1 cellular context compared by ENCODE assay signal in the genomic region with DNA sequence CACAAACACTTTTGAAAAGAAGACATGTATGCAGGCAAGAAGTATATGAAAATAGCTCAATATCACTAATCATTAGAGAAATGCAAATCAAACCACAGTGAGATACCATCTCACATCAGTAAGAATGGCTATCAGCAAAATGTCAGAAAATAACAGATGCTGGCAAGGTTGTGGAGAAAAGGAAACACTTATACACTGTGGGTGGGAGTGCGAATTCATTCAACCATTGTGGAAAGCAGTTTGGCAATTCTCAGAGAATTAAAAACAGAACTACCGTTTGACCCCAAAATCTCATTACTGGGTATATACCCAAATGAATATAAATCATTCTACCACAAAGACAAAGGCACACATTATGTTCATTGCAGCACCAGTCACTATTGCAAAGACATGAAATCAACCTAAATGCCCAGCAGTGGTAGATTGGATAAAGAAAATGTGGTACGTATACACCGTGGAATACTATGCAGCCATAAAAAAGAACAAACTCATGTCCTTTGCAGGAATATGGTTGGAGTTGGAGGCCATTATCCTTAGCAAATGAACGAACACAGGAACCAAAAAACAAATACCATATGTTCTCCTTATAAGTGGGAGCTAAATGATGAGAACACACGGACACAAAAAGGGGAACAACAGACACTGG.
TF ChIP-seq lines count a peak whose summit lies in the region.

No MANE protein-coding gene starts in this region.

TF ChIP-seq in GM12878, 131 proteins besides CTCF, POLR2A, EP300 and RAD21 (continued from another document and continues in another):
- TF ChIP-seq, protein P1, sequence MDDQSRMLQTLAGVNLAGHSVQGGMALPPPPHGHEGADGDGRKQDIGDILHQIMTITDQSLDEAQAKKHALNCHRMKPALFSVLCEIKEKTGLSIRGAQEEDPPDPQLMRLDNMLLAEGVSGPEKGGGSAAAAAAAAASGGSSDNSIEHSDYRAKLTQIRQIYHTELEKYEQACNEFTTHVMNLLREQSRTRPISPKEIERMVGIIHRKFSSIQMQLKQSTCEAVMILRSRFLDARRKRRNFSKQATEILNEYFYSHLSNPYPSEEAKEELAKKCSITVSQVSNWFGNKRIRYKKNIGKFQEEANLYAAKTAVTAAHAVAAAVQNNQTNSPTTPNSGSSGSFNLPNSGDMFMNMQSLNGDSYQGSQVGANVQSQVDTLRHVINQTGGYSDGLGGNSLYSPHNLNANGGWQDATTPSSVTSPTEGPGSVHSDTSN (IDR thresholded peaks at IDR 0.05; ENCODE audit: insufficient replicate concordance, low read depth, low read length), result no peak
- TF ChIP-seq CHD2 (IDR thresholded peaks at IDR 0.05; ENCODE audit: borderline replicate concordance, low read depth, low read length) (no peak; the same call in 1 of the 2 replicates), ASH2L (IDR thresholded peaks at IDR 0.05; ENCODE audit: borderline replicate concordance, low read depth) (no peak), ZSCAN29 (IDR thresholded peaks at IDR 0.05) (no peak), MEF2B (IDR thresholded peaks at IDR 0.05; ENCODE audit: partially characterized antibody, poor library complexity, severe bottlenecking) (peak; percentile 79), SIX5 (IDR thresholded peaks at IDR 0.05; ENCODE audit: low read depth, low read length, severe bottlenecking) (no peak), SPI1 (IDR thresholded peaks at IDR 0.05; ENCODE audit: borderline replicate concordance, insufficient read depth, low read depth, low read length) (no peak), MTA3 (IDR thresholded peaks at IDR 0.05; ENCODE audit: borderline replicate concordance, low read length) (no peak), BMI1 (IDR thresholded peaks at IDR 0.05; ENCODE audit: borderline replicate concordance) (0 out of 2 replicates have a peak, but pooled peaks have one; percentile 20), TARDBP (IDR thresholded peaks at IDR 0.05; ENCODE audit: borderline replicate concordance) (no peak), ZNF384 (IDR thresholded peaks at IDR 0.05; ENCODE audit: borderline replicate concordance, low read depth, low read length) (no peak), CBX5 (IDR thresholded peaks at IDR 0.05; ENCODE audit: low read depth) (no peak), FOXK2 (IDR thresholded peaks at IDR 0.05) (no peak), CBFB (IDR thresholded peaks at IDR 0.05; ENCODE audit: low read depth) (no peak), ZNF207 (IDR thresholded peaks at IDR 0.05; ENCODE audit: borderline replicate concordance) (0 out of 2 replicates have a peak, but pooled peaks have one; percentile 10)
- TF ChIP-seq, protein P2, sequence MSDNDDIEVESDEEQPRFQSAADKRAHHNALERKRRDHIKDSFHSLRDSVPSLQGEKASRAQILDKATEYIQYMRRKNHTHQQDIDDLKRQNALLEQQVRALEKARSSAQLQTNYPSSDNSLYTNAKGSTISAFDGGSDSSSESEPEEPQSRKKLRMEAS (IDR thresholded peaks at IDR 0.05; ENCODE audit: low read depth, low read length), result no peak
- TF ChIP-seq, protein P3, sequence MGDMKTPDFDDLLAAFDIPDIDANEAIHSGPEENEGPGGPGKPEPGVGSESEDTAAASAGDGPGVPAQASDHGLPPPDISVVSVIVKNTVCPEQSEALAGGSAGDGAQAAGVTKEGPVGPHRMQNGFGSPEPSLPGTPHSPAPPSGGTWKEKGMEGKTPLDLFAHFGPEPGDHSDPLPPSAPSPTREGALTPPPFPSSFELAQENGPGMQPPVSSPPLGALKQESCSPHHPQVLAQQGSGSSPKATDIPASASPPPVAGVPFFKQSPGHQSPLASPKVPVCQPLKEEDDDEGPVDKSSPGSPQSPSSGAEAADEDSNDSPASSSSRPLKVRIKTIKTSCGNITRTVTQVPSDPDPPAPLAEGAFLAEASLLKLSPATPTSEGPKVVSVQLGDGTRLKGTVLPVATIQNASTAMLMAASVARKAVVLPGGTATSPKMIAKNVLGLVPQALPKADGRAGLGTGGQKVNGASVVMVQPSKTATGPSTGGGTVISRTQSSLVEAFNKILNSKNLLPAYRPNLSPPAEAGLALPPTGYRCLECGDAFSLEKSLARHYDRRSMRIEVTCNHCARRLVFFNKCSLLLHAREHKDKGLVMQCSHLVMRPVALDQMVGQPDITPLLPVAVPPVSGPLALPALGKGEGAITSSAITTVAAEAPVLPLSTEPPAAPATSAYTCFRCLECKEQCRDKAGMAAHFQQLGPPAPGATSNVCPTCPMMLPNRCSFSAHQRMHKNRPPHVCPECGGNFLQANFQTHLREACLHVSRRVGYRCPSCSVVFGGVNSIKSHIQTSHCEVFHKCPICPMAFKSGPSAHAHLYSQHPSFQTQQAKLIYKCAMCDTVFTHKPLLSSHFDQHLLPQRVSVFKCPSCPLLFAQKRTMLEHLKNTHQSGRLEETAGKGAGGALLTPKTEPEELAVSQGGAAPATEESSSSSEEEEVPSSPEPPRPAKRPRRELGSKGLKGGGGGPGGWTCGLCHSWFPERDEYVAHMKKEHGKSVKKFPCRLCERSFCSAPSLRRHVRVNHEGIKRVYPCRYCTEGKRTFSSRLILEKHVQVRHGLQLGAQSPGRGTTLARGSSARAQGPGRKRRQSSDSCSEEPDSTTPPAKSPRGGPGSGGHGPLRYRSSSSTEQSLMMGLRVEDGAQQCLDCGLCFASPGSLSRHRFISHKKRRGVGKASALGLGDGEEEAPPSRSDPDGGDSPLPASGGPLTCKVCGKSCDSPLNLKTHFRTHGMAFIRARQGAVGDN (IDR thresholded peaks at IDR 0.05), result no peak
- TF ChIP-seq, protein P4, sequence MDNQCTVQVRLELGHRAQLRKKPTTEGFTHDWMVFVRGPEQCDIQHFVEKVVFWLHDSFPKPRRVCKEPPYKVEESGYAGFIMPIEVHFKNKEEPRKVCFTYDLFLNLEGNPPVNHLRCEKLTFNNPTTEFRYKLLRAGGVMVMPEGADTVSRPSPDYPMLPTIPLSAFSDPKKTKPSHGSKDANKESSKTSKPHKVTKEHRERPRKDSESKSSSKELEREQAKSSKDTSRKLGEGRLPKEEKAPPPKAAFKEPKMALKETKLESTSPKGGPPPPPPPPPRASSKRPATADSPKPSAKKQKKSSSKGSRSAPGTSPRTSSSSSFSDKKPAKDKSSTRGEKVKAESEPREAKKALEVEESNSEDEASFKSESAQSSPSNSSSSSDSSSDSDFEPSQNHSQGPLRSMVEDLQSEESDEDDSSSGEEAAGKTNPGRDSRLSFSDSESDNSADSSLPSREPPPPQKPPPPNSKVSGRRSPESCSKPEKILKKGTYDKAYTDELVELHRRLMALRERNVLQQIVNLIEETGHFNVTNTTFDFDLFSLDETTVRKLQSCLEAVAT (IDR thresholded peaks at IDR 0.05), result peak; percentile 60
- TF ChIP-seq, protein P5, sequence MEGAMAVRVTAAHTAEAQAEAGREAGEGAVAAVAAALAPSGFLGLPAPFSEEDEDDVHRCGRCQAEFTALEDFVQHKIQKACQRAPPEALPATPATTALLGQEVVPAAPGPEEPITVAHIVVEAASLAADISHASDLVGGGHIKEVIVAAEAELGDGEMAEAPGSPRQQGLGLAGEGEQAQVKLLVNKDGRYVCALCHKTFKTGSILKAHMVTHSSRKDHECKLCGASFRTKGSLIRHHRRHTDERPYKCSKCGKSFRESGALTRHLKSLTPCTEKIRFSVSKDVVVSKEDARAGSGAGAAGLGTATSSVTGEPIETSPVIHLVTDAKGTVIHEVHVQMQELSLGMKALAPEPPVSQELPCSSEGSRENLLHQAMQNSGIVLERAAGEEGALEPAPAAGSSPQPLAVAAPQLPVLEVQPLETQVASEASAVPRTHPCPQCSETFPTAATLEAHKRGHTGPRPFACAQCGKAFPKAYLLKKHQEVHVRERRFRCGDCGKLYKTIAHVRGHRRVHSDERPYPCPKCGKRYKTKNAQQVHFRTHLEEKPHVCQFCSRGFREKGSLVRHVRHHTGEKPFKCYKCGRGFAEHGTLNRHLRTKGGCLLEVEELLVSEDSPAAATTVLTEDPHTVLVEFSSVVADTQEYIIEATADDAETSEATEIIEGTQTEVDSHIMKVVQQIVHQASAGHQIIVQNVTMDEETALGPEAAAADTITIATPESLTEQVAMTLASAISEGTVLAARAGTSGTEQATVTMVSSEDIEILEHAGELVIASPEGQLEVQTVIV (IDR thresholded peaks at IDR 0.05; ENCODE audit: borderline replicate concordance, partially characterized antibody), result no peak
- TF ChIP-seq, protein P6, sequence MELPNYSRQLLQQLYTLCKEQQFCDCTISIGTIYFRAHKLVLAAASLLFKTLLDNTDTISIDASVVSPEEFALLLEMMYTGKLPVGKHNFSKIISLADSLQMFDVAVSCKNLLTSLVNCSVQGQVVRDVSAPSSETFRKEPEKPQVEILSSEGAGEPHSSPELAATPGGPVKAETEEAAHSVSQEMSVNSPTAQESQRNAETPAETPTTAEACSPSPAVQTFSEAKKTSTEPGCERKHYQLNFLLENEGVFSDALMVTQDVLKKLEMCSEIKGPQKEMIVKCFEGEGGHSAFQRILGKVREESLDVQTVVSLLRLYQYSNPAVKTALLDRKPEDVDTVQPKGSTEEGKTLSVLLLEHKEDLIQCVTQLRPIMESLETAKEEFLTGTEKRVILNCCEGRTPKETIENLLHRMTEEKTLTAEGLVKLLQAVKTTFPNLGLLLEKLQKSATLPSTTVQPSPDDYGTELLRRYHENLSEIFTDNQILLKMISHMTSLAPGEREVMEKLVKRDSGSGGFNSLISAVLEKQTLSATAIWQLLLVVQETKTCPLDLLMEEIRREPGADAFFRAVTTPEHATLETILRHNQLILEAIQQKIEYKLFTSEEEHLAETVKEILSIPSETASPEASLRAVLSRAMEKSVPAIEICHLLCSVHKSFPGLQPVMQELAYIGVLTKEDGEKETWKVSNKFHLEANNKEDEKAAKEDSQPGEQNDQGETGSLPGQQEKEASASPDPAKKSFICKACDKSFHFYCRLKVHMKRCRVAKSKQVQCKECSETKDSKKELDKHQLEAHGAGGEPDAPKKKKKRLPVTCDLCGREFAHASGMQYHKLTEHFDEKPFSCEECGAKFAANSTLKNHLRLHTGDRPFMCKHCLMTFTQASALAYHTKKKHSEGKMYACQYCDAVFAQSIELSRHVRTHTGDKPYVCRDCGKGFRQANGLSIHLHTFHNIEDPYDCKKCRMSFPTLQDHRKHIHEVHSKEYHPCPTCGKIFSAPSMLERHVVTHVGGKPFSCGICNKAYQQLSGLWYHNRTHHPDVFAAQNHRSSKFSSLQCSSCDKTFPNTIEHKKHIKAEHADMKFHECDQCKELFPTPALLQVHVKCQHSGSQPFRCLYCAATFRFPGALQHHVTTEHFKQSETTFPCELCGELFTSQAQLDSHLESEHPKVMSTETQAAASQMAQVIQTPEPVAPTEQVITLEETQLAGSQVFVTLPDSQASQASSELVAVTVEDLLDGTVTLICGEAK (IDR thresholded peaks at IDR 0.05; ENCODE audit: borderline replicate concordance), result no peak
- TF ChIP-seq, protein P7, sequence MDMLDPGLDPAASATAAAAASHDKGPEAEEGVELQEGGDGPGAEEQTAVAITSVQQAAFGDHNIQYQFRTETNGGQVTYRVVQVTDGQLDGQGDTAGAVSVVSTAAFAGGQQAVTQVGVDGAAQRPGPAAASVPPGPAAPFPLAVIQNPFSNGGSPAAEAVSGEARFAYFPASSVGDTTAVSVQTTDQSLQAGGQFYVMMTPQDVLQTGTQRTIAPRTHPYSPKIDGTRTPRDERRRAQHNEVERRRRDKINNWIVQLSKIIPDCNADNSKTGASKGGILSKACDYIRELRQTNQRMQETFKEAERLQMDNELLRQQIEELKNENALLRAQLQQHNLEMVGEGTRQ (IDR thresholded peaks at IDR 0.05; ENCODE audit: borderline replicate concordance, low read depth, low read length), result no peak
- TF ChIP-seq, protein P8, sequence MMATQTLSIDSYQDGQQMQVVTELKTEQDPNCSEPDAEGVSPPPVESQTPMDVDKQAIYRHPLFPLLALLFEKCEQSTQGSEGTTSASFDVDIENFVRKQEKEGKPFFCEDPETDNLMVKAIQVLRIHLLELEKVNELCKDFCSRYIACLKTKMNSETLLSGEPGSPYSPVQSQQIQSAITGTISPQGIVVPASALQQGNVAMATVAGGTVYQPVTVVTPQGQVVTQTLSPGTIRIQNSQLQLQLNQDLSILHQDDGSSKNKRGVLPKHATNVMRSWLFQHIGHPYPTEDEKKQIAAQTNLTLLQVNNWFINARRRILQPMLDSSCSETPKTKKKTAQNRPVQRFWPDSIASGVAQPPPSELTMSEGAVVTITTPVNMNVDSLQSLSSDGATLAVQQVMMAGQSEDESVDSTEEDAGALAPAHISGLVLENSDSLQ (IDR thresholded peaks at IDR 0.05), result no peak
- TF ChIP-seq, protein P9, sequence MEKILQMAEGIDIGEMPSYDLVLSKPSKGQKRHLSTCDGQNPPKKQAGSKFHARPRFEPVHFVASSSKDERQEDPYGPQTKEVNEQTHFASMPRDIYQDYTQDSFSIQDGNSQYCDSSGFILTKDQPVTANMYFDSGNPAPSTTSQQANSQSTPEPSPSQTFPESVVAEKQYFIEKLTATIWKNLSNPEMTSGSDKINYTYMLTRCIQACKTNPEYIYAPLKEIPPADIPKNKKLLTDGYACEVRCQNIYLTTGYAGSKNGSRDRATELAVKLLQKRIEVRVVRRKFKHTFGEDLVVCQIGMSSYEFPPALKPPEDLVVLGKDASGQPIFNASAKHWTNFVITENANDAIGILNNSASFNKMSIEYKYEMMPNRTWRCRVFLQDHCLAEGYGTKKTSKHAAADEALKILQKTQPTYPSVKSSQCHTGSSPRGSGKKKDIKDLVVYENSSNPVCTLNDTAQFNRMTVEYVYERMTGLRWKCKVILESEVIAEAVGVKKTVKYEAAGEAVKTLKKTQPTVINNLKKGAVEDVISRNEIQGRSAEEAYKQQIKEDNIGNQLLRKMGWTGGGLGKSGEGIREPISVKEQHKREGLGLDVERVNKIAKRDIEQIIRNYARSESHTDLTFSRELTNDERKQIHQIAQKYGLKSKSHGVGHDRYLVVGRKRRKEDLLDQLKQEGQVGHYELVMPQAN (conservative IDR thresholded peaks at IDR 0.05), result 0 out of 2 replicates have a peak, but pooled peaks have one; percentile 40
- TF ChIP-seq, protein P10, sequence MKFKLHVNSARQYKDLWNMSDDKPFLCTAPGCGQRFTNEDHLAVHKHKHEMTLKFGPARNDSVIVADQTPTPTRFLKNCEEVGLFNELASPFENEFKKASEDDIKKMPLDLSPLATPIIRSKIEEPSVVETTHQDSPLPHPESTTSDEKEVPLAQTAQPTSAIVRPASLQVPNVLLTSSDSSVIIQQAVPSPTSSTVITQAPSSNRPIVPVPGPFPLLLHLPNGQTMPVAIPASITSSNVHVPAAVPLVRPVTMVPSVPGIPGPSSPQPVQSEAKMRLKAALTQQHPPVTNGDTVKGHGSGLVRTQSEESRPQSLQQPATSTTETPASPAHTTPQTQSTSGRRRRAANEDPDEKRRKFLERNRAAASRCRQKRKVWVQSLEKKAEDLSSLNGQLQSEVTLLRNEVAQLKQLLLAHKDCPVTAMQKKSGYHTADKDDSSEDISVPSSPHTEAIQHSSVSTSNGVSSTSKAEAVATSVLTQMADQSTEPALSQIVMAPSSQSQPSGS (IDR thresholded peaks at IDR 0.05; ENCODE audit: low read length), result no peak
